In genomic region chr20:13102237-13102636, GRCh38 we compare ENCODE assay signal across 21 cellular contexts.
DNase-seq lines count a peak whose midpoint lies in the region; ATAC-seq, FAIRE-seq and TF ChIP-seq lines count a peak whose summit lies in the region.
"Had no signal": no experiment of that assay in that cellular context is flagged by ENCODE, and none has a peak within 500 bp of the region (broad histone marks: within the 10 kb centered on the region; RNA-seq: fewer than 3 reads in every experiment).

No MANE protein-coding gene starts in this region.

- no peak overlapping the region for H2BK120ac ChIP-seq in mesenchymal stem cell (ENCODE audit: low read depth, low read length)

- TF ChIP-seq CTCF in astrocyte (IDR thresholded peaks at IDR 0.05; ENCODE audit: insufficient read depth, low read depth, low read length), result no peak

- no peak for FAIRE-seq in astrocyte (lab: Jason Lieb, UNC)
- FAIRE-seq: H1 had no signal

- no peak overlapping the region for H2BK15ac ChIP-seq in mesenchymal stem cell (ENCODE audit: low read depth, poor library complexity, severe bottlenecking)

- CTCF ChIA-PET in CD8-positive, alpha-beta memory T cell (lab: Charles Lee), result no interaction called here
- CTCF ChIA-PET in activated CD4-positive, alpha-beta T cell treated with anti-CD3 and anti-CD28 coated beads for 36 hours (lab: Charles Lee), result interaction anchor here (1.0 to 1.5 kb wide), 2 partner anchors 12 to 179 kb away, joined by 3 to 4 read pairs; no protein-coding TSS in a partner anchor

- H3K4me3 Mint-ChIP-seq in astrocyte (ENCODE audit: unreplicated experiment), result no peak overlapping the region
- H3K4me3 Mint-ChIP-seq in CD8-positive, alpha-beta memory T cell, result no peak overlapping the region
- H3K4me3 Mint-ChIP-seq in activated CD4-positive, alpha-beta T cell treated with anti-CD3 and anti-CD28 coated beads for 36 hours, result no peak overlapping the region
- H3K4me3 Mint-ChIP-seq: CD4-positive, alpha-beta memory T cell had no signal

- H3K36me3 Mint-ChIP-seq in astrocyte (ENCODE audit: low read depth, unreplicated experiment), result no peaks in the 10 kb centered on the region
- H3K36me3 Mint-ChIP-seq in CD8-positive, alpha-beta memory T cell, result no peaks in the 10 kb centered on the region
- no peaks in the 10 kb centered on the region for H3K36me3 Mint-ChIP-seq in activated CD4-positive, alpha-beta T cell treated with anti-CD3 and anti-CD28 coated beads for 36 hours (ENCODE audit: low read depth)
- H3K36me3 Mint-ChIP-seq: CD4-positive, alpha-beta memory T cell had no signal

- no peak overlapping the region for H4K8ac ChIP-seq in mesenchymal stem cell (ENCODE audit: low read length)

- H3K27ac ChIP-seq in astrocyte (ENCODE audit: low read depth, low read length), result no peak overlapping the region
- H3K27ac ChIP-seq in mesenchymal stem cell (ENCODE audit: low read length, poor library complexity, severe bottlenecking), result no peak overlapping the region
- H3K27ac ChIP-seq in CD8-positive, alpha-beta memory T cell (ENCODE audit: low read depth, low read length), result no peak overlapping the region
- H3K27ac ChIP-seq: BLaER1, SJSA1 had no signal

- H2BK12ac ChIP-seq in mesenchymal stem cell (ENCODE audit: low read length in 2 of 2), result no peak overlapping the region

- no peak overlapping the region for H3K4ac ChIP-seq in mesenchymal stem cell (ENCODE audit: low read depth in 1 of 2, low read length in 2 of 2)

- H3K9me3 ChIP-seq in astrocyte (ENCODE audit: insufficient read depth, low read depth, low read length), result no peaks in the 10 kb centered on the region
- no peaks in the 10 kb centered on the region for H3K9me3 ChIP-seq in mesenchymal stem cell (ENCODE audit: control insufficient read depth, low read length)
- no peaks in the 10 kb centered on the region for H3K9me3 ChIP-seq in CD8-positive, alpha-beta memory T cell (ENCODE audit: low read length)
- H3K9me3 ChIP-seq: BLaER1, SJSA1 had no signal

- peaks cover 1% of the 10 kb centered on the region for H3K79me1 ChIP-seq in mesenchymal stem cell (replicated peaks; ENCODE audit: low read length, poor library complexity, severe bottlenecking)

- H3K9ac ChIP-seq in astrocyte (ENCODE audit: low read length) (no peak overlapping the region), mesenchymal stem cell (ENCODE audit: low read length) (no peak overlapping the region)
- H3K9ac ChIP-seq: BLaER1 had no signal

- no peaks in the 10 kb centered on the region for H3K79me2 ChIP-seq in astrocyte (ENCODE audit: insufficient read depth, low read length)

- H3K4me1 ChIP-seq in astrocyte (ENCODE audit: insufficient read depth, low read length), result peaks cover 11% of the 10 kb centered on the region
- H3K4me1 ChIP-seq in mesenchymal stem cell (ENCODE audit: control insufficient read depth, insufficient read depth, low read depth, low read length), result peaks cover 2% of the 10 kb centered on the region
- H3K4me1 ChIP-seq in CD8-positive, alpha-beta memory T cell (ENCODE audit: insufficient read depth, low read length), result no peaks in the 10 kb centered on the region
- H3K4me1 ChIP-seq: SJSA1 had no signal

- POLR2A ChIA-PET in CD8-positive, alpha-beta memory T cell (lab: Charles Lee), result no interaction called here
- POLR2A ChIA-PET in activated CD4-positive, alpha-beta T cell treated with anti-CD3 and anti-CD28 coated beads for 36 hours (lab: Charles Lee), result no interaction called here

- H4K20me1 ChIP-seq in astrocyte (ENCODE audit: insufficient read depth, low read length), result no peaks in the 10 kb centered on the region
- H4K20me1 ChIP-seq: BLaER1 had no signal

- H3K27me3 ChIP-seq in astrocyte (ENCODE audit: insufficient read depth, low read length) (no peaks in the 10 kb centered on the region), mesenchymal stem cell (ENCODE audit: control insufficient read depth in 1 of 2, insufficient read depth in 1 of 2, low read length in 2 of 2) (no peaks in the 10 kb centered on the region)
- H3K27me3 ChIP-seq in CD8-positive, alpha-beta memory T cell (ENCODE audit: insufficient read depth, low read length, poor library complexity, severe bottlenecking), result no peaks in the 10 kb centered on the region
- H3K27me3 ChIP-seq: BLaER1, SJSA1 had no signal

- peak overlapping the region in 1 of 2 experiments; percentile 5 for H3K18ac ChIP-seq in mesenchymal stem cell (ENCODE audit: low read depth in 1 of 2, low read length in 2 of 2)

- H3K4me3 ChIP-seq in astrocyte (ENCODE audit: insufficient read depth, low read depth, low read length) (no peak overlapping the region), mesenchymal stem cell (ENCODE audit: insufficient read depth in 1 of 2, low read depth in 1 of 2, low read length in 2 of 2) (no peak overlapping the region)
- no peak overlapping the region for H3K4me3 ChIP-seq in CD8-positive, alpha-beta memory T cell (ENCODE audit: low read length)
- H3K4me3 ChIP-seq: BLaER1, SJSA1 had no signal

- intact Hi-C loops in activated CD4-positive, alpha-beta T cell treated with anti-CD3 and anti-CD28 coated beads for 36 hours (cut with DNase I, micrococcal nuclease), result no loop called here

- no peak overlapping the region for H4K91ac ChIP-seq in mesenchymal stem cell (ENCODE audit: low read length)

- no peak overlapping the region for H3K4me2 ChIP-seq in astrocyte (ENCODE audit: low read length)
- H3K4me2 ChIP-seq in mesenchymal stem cell (ENCODE audit: low read length, poor library complexity, severe bottlenecking), result no peak overlapping the region
- H3K4me2 ChIP-seq: BLaER1 had no signal

- no peak overlapping the region for H3K14ac ChIP-seq in mesenchymal stem cell (ENCODE audit: low read length in 2 of 2)

- H3K36me3 ChIP-seq in astrocyte (ENCODE audit: insufficient read depth, low read length), result no peaks in the 10 kb centered on the region
- H3K36me3 ChIP-seq in mesenchymal stem cell (ENCODE audit: control insufficient read depth in 1 of 2, insufficient read depth in 2 of 2, low read depth in 1 of 2, low read length in 2 of 2), result no peaks in the 10 kb centered on the region
- H3K36me3 ChIP-seq in CD8-positive, alpha-beta memory T cell (ENCODE audit: insufficient read depth, low read length), result no peaks in the 10 kb centered on the region
- H3K36me3 ChIP-seq: BLaER1, SJSA1 had no signal

- H2AK5ac ChIP-seq in mesenchymal stem cell (ENCODE audit: low read length, severe bottlenecking), result no peak overlapping the region

- H3K27me3 Mint-ChIP-seq in astrocyte (ENCODE audit: low read depth, unreplicated experiment), result no peaks in the 10 kb centered on the region
- peaks cover 2 to 15% of the 10 kb centered on the region in 2 donors for H3K27me3 Mint-ChIP-seq in CD8-positive, alpha-beta memory T cell
- peaks cover 3% of the 10 kb centered on the region for H3K27me3 Mint-ChIP-seq in activated CD4-positive, alpha-beta T cell treated with anti-CD3 and anti-CD28 coated beads for 36 hours

- no peak overlapping the region for H2BK5ac ChIP-seq in mesenchymal stem cell (ENCODE audit: low read depth, low read length, poor library complexity, severe bottlenecking)

- WGBS in mesenchymal stem cell, result 47% methylated on average over 3 of the region's 3 CpGs

- ATAC-seq in activated CD4-positive, alpha-beta T cell treated with anti-CD3 and anti-CD28 coated beads for 36 hours, result no peak
- ATAC-seq: HCT116, Panc1 had no signal

- peaks cover 21% of the 10 kb centered on the region for H3K4me1 Mint-ChIP-seq in astrocyte (ENCODE audit: low read depth, unreplicated experiment)
- H3K4me1 Mint-ChIP-seq in CD8-positive, alpha-beta memory T cell, result no peaks in the 10 kb centered on the region
- no peaks in the 10 kb centered on the region for H3K4me1 Mint-ChIP-seq in activated CD4-positive, alpha-beta T cell treated with anti-CD3 and anti-CD28 coated beads for 36 hours
- H3K4me1 Mint-ChIP-seq: CD4-positive, alpha-beta memory T cell had no signal

- no peak overlapping the region for H3K27ac Mint-ChIP-seq in astrocyte (ENCODE audit: unreplicated experiment)
- no peak overlapping the region for H3K27ac Mint-ChIP-seq in CD8-positive, alpha-beta memory T cell
- H3K27ac Mint-ChIP-seq in activated CD4-positive, alpha-beta T cell treated with anti-CD3 and anti-CD28 coated beads for 36 hours, result no peak overlapping the region
- H3K27ac Mint-ChIP-seq: CD4-positive, alpha-beta memory T cell had no signal

- DNase-seq in NCI-H226, result peak; percentile 61
- DNase-seq in astrocyte (ENCODE audit: low read depth), result peak; percentile 44
- peak; percentile 11 for DNase-seq in mesenchymal stem cell
- DNase-seq in CD8-positive, alpha-beta memory T cell, result no peak
- no peak for DNase-seq in C1 segment of cervical spinal cord (lab: John Stamatoyannopoulos, UW)
- DNase-seq in NOMO-1 treated with DMSO at 0.1 percent for 48 hours (lab: John Stamatoyannopoulos, UW; ENCODE audit: unreplicated experiment), result no peak
- no peak for DNase-seq in activated CD4-positive, alpha-beta T cell treated with anti-CD3 and anti-CD28 coated beads for 36 hours
- DNase-seq: ACHN; CD4-positive, alpha-beta memory T cell; GDM1; Kasumi-1; MM.1S; NCI-H1048; NCI-H1436; NCI-H187 treated with DMSO at 0.1 percent for 48 hours; NCI-H2107 had no signal

- H3K9me3 Mint-ChIP-seq in astrocyte (ENCODE audit: unreplicated experiment), result no peaks in the 10 kb centered on the region
- no peaks in the 10 kb centered on the region for H3K9me3 Mint-ChIP-seq in CD8-positive, alpha-beta memory T cell
- no peaks in the 10 kb centered on the region for H3K9me3 Mint-ChIP-seq in activated CD4-positive, alpha-beta T cell treated with anti-CD3 and anti-CD28 coated beads for 36 hours (ENCODE audit: low read depth)

- no peak overlapping the region for H2AFZ ChIP-seq in astrocyte (ENCODE audit: low read depth, low read length)
- H2AFZ ChIP-seq in mesenchymal stem cell (ENCODE audit: low read depth, low read length), result no peak overlapping the region

- no peak overlapping the region for H3K23ac ChIP-seq in mesenchymal stem cell (ENCODE audit: low read length in 2 of 2)

Comparison
In these comparisons a context has a peak if more than half of its experiments do, and no peak if none do; other contexts are left out.
1. DNase-seq: peak in NCI-H226 (single experiment), astrocyte (single experiment) and mesenchymal stem cell (single experiment); none in CD8-positive, alpha-beta memory T cell (0 of 5), C1 segment of cervical spinal cord (0 of 14), NOMO-1 treated with DMSO at 0.1 percent for 48 hours (single experiment) and activated CD4-positive, alpha-beta T cell treated with anti-CD3 and anti-CD28 coated beads for 36 hours (single experiment).